20 cellular contexts compared by ENCODE assay signal in the genomic region with DNA sequence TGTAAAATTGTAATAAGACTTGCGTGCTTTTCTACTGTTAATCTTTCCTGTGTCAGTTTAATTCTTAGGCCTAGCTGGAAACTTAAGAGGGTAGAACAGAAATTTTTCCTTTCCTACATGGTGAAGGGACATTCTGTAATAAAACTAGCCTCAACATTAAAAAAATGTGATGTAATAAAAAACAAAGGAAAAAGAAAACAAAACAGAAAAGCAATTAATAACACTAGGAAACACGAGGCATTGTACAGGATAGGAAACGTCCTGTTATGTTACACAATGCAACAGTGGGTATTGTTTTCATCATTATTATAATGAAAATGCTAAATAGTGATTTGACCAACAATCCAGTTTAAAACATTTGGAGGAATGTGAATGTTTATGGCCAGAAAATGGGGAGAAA.
"Had no signal": no experiment of that assay in that cellular context is flagged by ENCODE, and none has a peak within 500 bp of the region (broad histone marks: within the 10 kb centered on the region; RNA-seq: fewer than 3 reads in every experiment).

No MANE protein-coding gene starts in this region.

- H3K9me2 ChIP-seq: SK-N-SH had no signal

- DNase-seq: KBM-7, MG63, NCI-H1092, NCI-H1105 treated with DMSO at 0.1 percent for 48 hours, NCI-H1417 treated with DMSO at 0.1 percent for 48 hours, NCI-H146, NCI-H1694 treated with DMSO at 0.1 percent for 48 hours, NCI-H1930, NCI-H2081, NCI-H2107, NCI-H2227 treated with DMSO at 0.1 percent for 48 hours, NCI-H446, NCI-H510A, NCI-H524 treated with DMSO at 0.1 percent for 48 hours, NCI-H69, NCI-H774, RPMI8226, SHP77, SK-N-SH had no signal

- H3K4me3 ChIP-seq: MG63 had no signal

- H3K36me3 ChIP-seq: MG63 had no signal

- FAIRE-seq: RCC 7860 had no signal

- H3K27me3 ChIP-seq: MG63 had no signal

- H3K4me2 ChIP-seq: SK-N-SH had no signal
